18 cellular contexts compared by ENCODE assay signal in genomic region chr18:37524546-37525301, GRCh38. TPM values are rescaled to one million over a fixed set of nuclear protein-coding genes. Genes with fewer than 3 reads are reported as not detected.
DNase-seq lines count a peak whose midpoint lies in the region; ATAC-seq and TF ChIP-seq lines count a peak whose summit lies in the region.
"Had no signal": no experiment of that assay in that cellular context is flagged by ENCODE, and none has a peak within 500 bp of the region (broad histone marks: within the 10 kb centered on the region; RNA-seq: fewer than 3 reads in every experiment).

No MANE protein-coding gene starts in this region.

- 8% methylated on average over 61 of the region's 61 CpGs for WGBS in HUES64
- WGBS in mesendoderm (ENCODE audit: extremely low coverage, insufficient coverage, low lambda C conversion rate), result no CpG with 5 or more reads among the region's 61 CpGs

- H4K8ac ChIP-seq in mesendoderm (ENCODE audit: low read depth, low read length), result no peak overlapping the region

- H3K36me3 ChIP-seq in HUES64 (ENCODE audit: insufficient read depth, low read length), result no peaks in the 10 kb centered on the region
- H3K36me3 ChIP-seq in mesendoderm (ENCODE audit: control insufficient read depth, insufficient read depth, low read length), result no peaks in the 10 kb centered on the region
- H3K36me3 ChIP-seq: gastrocnemius medialis had no signal

- no peaks in the 10 kb centered on the region for H3K79me1 ChIP-seq in mesendoderm (ENCODE audit: low read length)

- H2BK5ac ChIP-seq in mesendoderm (ENCODE audit: low read length), result no peak overlapping the region

- no peaks in the 10 kb centered on the region for H3K36me3 Mint-ChIP-seq in endothelial cell (ENCODE audit: low read depth, unreplicated experiment)
- H3K36me3 Mint-ChIP-seq: activated CD4-positive, alpha-beta memory T cell treated with anti-CD3 and anti-CD28 coated beads for 36 hours had no signal

- no peak overlapping the region for H2BK120ac ChIP-seq in mesendoderm (ENCODE audit: low read depth, low read length)

- H3K4ac ChIP-seq in mesendoderm (ENCODE audit: low read depth, low read length), result no peak overlapping the region

- H3K9ac ChIP-seq in HUES64 (ENCODE audit: low read depth, low read length) (peak overlapping the region; percentile 63; the same call in 1 of the 2 replicates), mesendoderm (ENCODE audit: low read length) (peak overlapping the region; percentile 57)

- H3K18ac ChIP-seq in mesendoderm (ENCODE audit: low read length), result peak overlapping the region; percentile 19

- H3K4me1 ChIP-seq in HUES64 (ENCODE audit: insufficient read depth, low read length), result peaks cover 22% of the 10 kb centered on the region
- no peaks in the 10 kb centered on the region for H3K4me1 ChIP-seq in mesendoderm (ENCODE audit: control insufficient read depth, low read depth, low read length)
- H3K4me1 ChIP-seq: gastrocnemius medialis had no signal

- H3K56ac ChIP-seq in mesendoderm (ENCODE audit: low read length), result peak overlapping the region; percentile 76

- no peaks in the 10 kb centered on the region for H3K9me3 ChIP-seq in HUES64 (ENCODE audit: insufficient read depth, low read depth, low read length)
- H3K9me3 ChIP-seq: gastrocnemius medialis had no signal

- H2BK15ac ChIP-seq in mesendoderm (replicated peaks; ENCODE audit: low read depth), result no peak overlapping the region

- H3K4me1 Mint-ChIP-seq in endothelial cell (ENCODE audit: unreplicated experiment), result peaks cover 29% of the 10 kb centered on the region
- H3K4me1 Mint-ChIP-seq: activated naive CD8-positive, alpha-beta T cell treated with anti-CD3 and anti-CD28 coated beads, Interleukin-2, amount 50 U/mL, for 24 hours had no signal

- peaks cover 15% of the 10 kb centered on the region for H3K27me3 Mint-ChIP-seq in endothelial cell (ENCODE audit: unreplicated experiment)

- H3K27ac Mint-ChIP-seq in endothelial cell (ENCODE audit: unreplicated experiment), result no peak overlapping the region
- H3K27ac Mint-ChIP-seq: activated CD4-positive, alpha-beta memory T cell treated with anti-CD3 and anti-CD28 coated beads for 36 hours; activated naive CD8-positive, alpha-beta T cell treated with anti-CD3 and anti-CD28 coated beads, Interleukin-2, amount 50 U/mL, for 24 hours; activated T-helper 1 cell treated with anti-CD3 and anti-CD28 coated beads, Interleukin-12 subunit alpha, Interleukin-12 subunit beta, Interleukin-2, Interleukin-4 antibody, amounts not matched to agents 30 ng/mL and 10 ng/mL and 1 ng/mL, durations not matched to agents 14 hours and 24 hours and 36 hours had no signal

- no peak overlapping the region for H3K27ac ChIP-seq in HUES64 (ENCODE audit: low read depth, low read length)
- no peak overlapping the region for H3K27ac ChIP-seq in mesendoderm (ENCODE audit: low read depth, low read length)
- H3K27ac ChIP-seq: gastrocnemius medialis had no signal

- no peak for TF ChIP-seq CTCF in endothelial cell (IDR thresholded peaks at IDR 0.05; ENCODE audit: unreplicated experiment)

- H3K79me2 ChIP-seq in mesendoderm (ENCODE audit: control insufficient read depth, insufficient read depth, low read length), result no peaks in the 10 kb centered on the region

- peaks cover 46% of the 10 kb centered on the region for H3K27me3 ChIP-seq in HUES64 (ENCODE audit: insufficient read depth, low read length)
- H3K27me3 ChIP-seq in mesendoderm (ENCODE audit: insufficient read depth, low read length, poor library complexity), result no peaks in the 10 kb centered on the region

- no peak overlapping the region for H3K23ac ChIP-seq in mesendoderm (ENCODE audit: low read length)

- H3K4me3 ChIP-seq in HUES64 (ENCODE audit: low read length), result peak overlapping the region; percentile 55
- peak overlapping the region; percentile 16 for H3K4me3 ChIP-seq in mesendoderm (ENCODE audit: low read length)
- H3K4me3 ChIP-seq: gastrocnemius medialis had no signal

- H3K4me2 ChIP-seq in mesendoderm (ENCODE audit: low read length), result peak overlapping the region; percentile 34

- no peak overlapping the region for H4K5ac ChIP-seq in mesendoderm (ENCODE audit: low read length)

- peak; percentile 54 for DNase-seq in ELF-1 (ENCODE audit: low read depth, low spot score)
- DNase-seq in endothelial cell (ENCODE audit: low spot score), result peak; percentile 27
- DNase-seq in mesendoderm, result peak; percentile 43
- no peak for DNase-seq in Ammon's horn (ENCODE audit: low spot score)
- no peak for DNase-seq in NCI-H82 treated with DMSO at 0.1 percent for 48 hours (lab: John Stamatoyannopoulos, UW; ENCODE audit: unreplicated experiment)
- DNase-seq in glomerular visceral epithelial cell (ENCODE audit: extremely low spot score), result no peak
- DNase-seq: activated CD4-positive, alpha-beta memory T cell treated with anti-CD3 and anti-CD28 coated beads for 36 hours; activated naive CD8-positive, alpha-beta T cell treated with anti-CD3 and anti-CD28 coated beads, Interleukin-2, amount 50 U/mL, for 24 hours; AML-193; gastrocnemius medialis; NCI-H1436 treated with DMSO at 0.1 percent for 48 hours; NCI-H524 treated with DMSO at 0.1 percent for 48 hours; PC-3 had no signal

- no peak for ATAC-seq in GM18520 (IDR thresholded peaks at IDR 0.05; ENCODE audit: unreplicated experiment)
- ATAC-seq: activated naive CD8-positive, alpha-beta T cell treated with anti-CD3 and anti-CD28 coated beads, Interleukin-2, amount 50 U/mL, for 24 hours; gastrocnemius medialis; PC-3; SK-N-SH treated with all-trans-retinoic acid at 6 μM for 48 hours had no signal

- H3K9me3 Mint-ChIP-seq in endothelial cell (ENCODE audit: unreplicated experiment), result no peaks in the 10 kb centered on the region
- H3K9me3 Mint-ChIP-seq: activated CD4-positive, alpha-beta memory T cell treated with anti-CD3 and anti-CD28 coated beads for 36 hours; activated naive CD8-positive, alpha-beta T cell treated with anti-CD3 and anti-CD28 coated beads, Interleukin-2, amount 50 U/mL, for 24 hours; activated T-helper 1 cell treated with anti-CD3 and anti-CD28 coated beads, Interleukin-12 subunit alpha, Interleukin-12 subunit beta, Interleukin-2, Interleukin-4 antibody, amounts not matched to agents 30 ng/mL and 10 ng/mL and 1 ng/mL, durations not matched to agents 14 hours and 24 hours and 36 hours had no signal

- no peak overlapping the region for H2AK5ac ChIP-seq in mesendoderm (ENCODE audit: low read length)

- peak overlapping the region; percentile 69 for H3K4me3 Mint-ChIP-seq in endothelial cell (ENCODE audit: unreplicated experiment)
- H3K4me3 Mint-ChIP-seq: activated CD4-positive, alpha-beta memory T cell treated with anti-CD3 and anti-CD28 coated beads for 36 hours; activated naive CD8-positive, alpha-beta T cell treated with anti-CD3 and anti-CD28 coated beads, Interleukin-2, amount 50 U/mL, for 24 hours; activated T-helper 1 cell treated with anti-CD3 and anti-CD28 coated beads, Interleukin-12 subunit alpha, Interleukin-12 subunit beta, Interleukin-2, Interleukin-4 antibody, amounts not matched to agents 30 ng/mL and 10 ng/mL and 1 ng/mL, durations not matched to agents 14 hours and 24 hours and 36 hours had no signal

RNA-seq across cellular contexts. Expression of gene CELF4, which starts 40.9 kb away (rescaled TPM):
- 0.80 TPM for polyA plus RNA-seq in HUES64 (2013, experiment 1 of 2)
- 2.4 TPM for polyA plus RNA-seq in HUES64 (2013, experiment 2 of 2)
- 0.44 TPM for total RNA-seq in endothelial cell (ENCODE audit: unreplicated experiment)
- polyA plus RNA-seq in mesendoderm (2013, experiment 1 of 2), result 1.9 TPM
- 2.3 TPM for polyA plus RNA-seq in mesendoderm (2013, experiment 2 of 2)
- total RNA-seq: activated CD4-positive, alpha-beta memory T cell treated with anti-CD3 and anti-CD28 coated beads for 36 hours; activated T-helper 1 cell treated with anti-CD3 and anti-CD28 coated beads, Interleukin-12 subunit alpha, Interleukin-12 subunit beta, Interleukin-2, Interleukin-4 antibody, amounts not matched to agents 30 ng/mL and 10 ng/mL and 1 ng/mL, durations not matched to agents 14 hours and 24 hours and 36 hours; gastrocnemius medialis; kidney epithelial cell had no signal

Comparison
In these comparisons a context has a peak if more than half of its experiments do, and no peak if none do; other contexts are left out.
1. DNase-seq: peak in ELF-1 (single experiment), endothelial cell (single experiment) and mesendoderm (single experiment); none in Ammon's horn (single experiment), NCI-H82 treated with DMSO at 0.1 percent for 48 hours (single experiment) and glomerular visceral epithelial cell (single experiment).